In the genomic region with DNA sequence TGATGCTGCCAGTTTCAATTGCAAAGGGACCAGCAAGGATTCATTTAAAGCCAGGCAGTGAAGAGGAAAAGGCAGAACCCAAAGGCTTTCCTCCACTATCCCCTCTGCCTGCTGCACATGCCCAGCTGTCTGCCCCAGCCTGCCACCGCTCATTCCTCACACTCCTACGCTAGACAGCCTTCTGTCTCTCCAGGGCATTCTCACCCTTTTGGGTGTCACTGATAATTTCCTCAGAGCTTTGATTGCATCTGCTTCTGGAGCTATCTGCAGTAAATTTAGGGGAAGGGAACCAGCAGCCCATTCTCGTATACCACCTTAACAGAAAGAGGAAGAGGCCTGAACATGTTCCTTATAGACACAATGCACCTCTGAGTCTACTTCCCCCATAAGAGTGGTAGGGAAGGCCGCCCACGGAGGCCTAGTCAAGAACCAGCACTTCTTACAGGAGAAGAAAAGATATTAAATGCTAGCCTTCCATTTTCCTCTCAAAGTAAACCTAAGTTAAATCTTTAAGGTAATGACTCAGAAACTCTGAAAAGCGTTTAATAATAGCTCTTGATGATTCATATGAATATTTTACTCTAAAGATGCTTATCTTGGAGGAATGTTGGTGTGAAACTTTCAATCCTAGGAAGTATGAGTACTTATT, we compare ENCODE assay signal across 10 cellular contexts. TPM values are rescaled to one million over a fixed set of nuclear protein-coding genes. Genes with fewer than 3 reads are reported as not detected.
DNase-seq lines count a peak whose midpoint lies in the region; ATAC-seq and TF ChIP-seq lines count a peak whose summit lies in the region.
"Had no signal": no experiment of that assay in that cellular context is flagged by ENCODE, and none has a peak within 500 bp of the region (broad histone marks: within the 10 kb centered on the region; RNA-seq: fewer than 3 reads in every experiment).

No MANE protein-coding gene starts in this region.

- DNase-seq in GM03348 (ENCODE audit: low spot score) (peak; percentile 35), NOMO-1 treated with dmso at 0.1 percent for 144 hours (lab: John Stamatoyannopoulos, UW; ENCODE audit: unreplicated experiment) (peak; percentile 87), chondrocyte (ENCODE audit: low spot score) (no peak), nucleus accumbens (lab: John Stamatoyannopoulos, UW) (peak in 29 of 56 donors; percentile 9 to 80 (median 32)), KG1 (lab: John Stamatoyannopoulos, UW) (no peak)
- DNase-seq in activated CD4-positive, alpha-beta T cell treated with anti-CD3 and anti-CD28 coated beads, Interleukin-2, amount 50 U/mL, for 4 hours, result no peak
- DNase-seq: NCI-H1105 treated with DMSO at 0.1 percent for 48 hours, SHP77 had no signal

- ATAC-seq in GM18868 (IDR thresholded peaks at IDR 0.05; ENCODE audit: unreplicated experiment) (no peak), GM18867 (IDR thresholded peaks at IDR 0.05; ENCODE audit: unreplicated experiment) (no peak)

- peaks cover 6% of the 10 kb centered on the region for H3K27me3 Mint-ChIP-seq in chondrocyte (ENCODE audit: low read depth)

- H3K27ac Mint-ChIP-seq in chondrocyte (ENCODE audit: unreplicated experiment), result peak overlapping the region; percentile 83

- H3K4me3 Mint-ChIP-seq in chondrocyte (ENCODE audit: unreplicated experiment), result no peak overlapping the region

- peaks cover 10% of the 10 kb centered on the region for H3K9me3 Mint-ChIP-seq in chondrocyte (ENCODE audit: low read depth)

- H3K36me3 Mint-ChIP-seq in chondrocyte (ENCODE audit: low read depth), result no peaks in the 10 kb centered on the region

- no peak for TF ChIP-seq CTCF in chondrocyte (IDR thresholded peaks at IDR 0.05)

- H3K4me1 Mint-ChIP-seq in chondrocyte (ENCODE audit: low read depth), result peaks cover 21% of the 10 kb centered on the region

RNA-seq across cellular contexts. Expression of gene NUDT16, which starts 20.9 kb away (rescaled TPM):
- 11.5 to 14.2 TPM (median 11.6 TPM) in 3 replicates for total RNA-seq in chondrocyte

Comparison
In these comparisons a context has a peak if more than half of its experiments do, and no peak if none do; other contexts are left out.
1. DNase-seq: peak in GM03348 (single experiment), NOMO-1 treated with dmso at 0.1 percent for 144 hours (single experiment) and nucleus accumbens (29 of 56); none in chondrocyte (single experiment), activated CD4-positive, alpha-beta T cell treated with anti-CD3 and anti-CD28 coated beads, Interleukin-2, amount 50 U/mL, for 4 hours (0 of 2) and KG1 (single experiment).